ENCODE assay signal across 35 cellular contexts in genomic region chr17:28978016-28978415, GRCh38. TPM values are rescaled to one million over a fixed set of nuclear protein-coding genes. Genes with fewer than 3 reads are reported as not detected.
"Had no signal": no experiment of that assay in that cellular context is flagged by ENCODE, and none has a peak within 500 bp of the region (broad histone marks: within the 10 kb centered on the region; RNA-seq: fewer than 3 reads in every experiment).

No MANE protein-coding gene starts in this region.

- H3K9me3 Mint-ChIP-seq: activated CD4-positive, alpha-beta memory T cell treated with anti-CD3 and anti-CD28 coated beads for 36 hours; activated CD4-positive, alpha-beta T cell treated with anti-CD3 and anti-CD28 coated beads, Interleukin-2, amount 10 ng/mL, durations not matched to agents 24 days and 14 days; activated naive CD4-positive, alpha-beta T cell treated with anti-CD3 and anti-CD28 coated beads, Interleukin-2, amount 10 ng/mL, durations not matched to agents 7 days and 5 days; activated naive CD8-positive, alpha-beta T cell treated with anti-CD3 and anti-CD28 coated beads, Interleukin-2, amount 10 ng/mL, durations not matched to agents 7 days and 5 days; activated T-helper 1 cell treated with anti-CD3 and anti-CD28 coated beads, Interleukin-12 subunit alpha, Interleukin-12 subunit beta, Interleukin-2, Interleukin-4 antibody, amounts not matched to agents 30 ng/mL and 10 ng/mL and 1 ng/mL, durations not matched to agents 14 hours and 24 hours and 36 hours; memory B cell; nephron; stimulated activated naive CD8-positive, alpha-beta T cell treated with anti-CD3 and anti-CD28 coated beads, Interleukin-15, amount 100 ng/mL, for 72 hours; type B pancreatic cell had no signal

- H3K27me3 Mint-ChIP-seq: activated CD4-positive, alpha-beta memory T cell treated with anti-CD3 and anti-CD28 coated beads for 36 hours; activated CD4-positive, alpha-beta T cell treated with anti-CD3 and anti-CD28 coated beads, Interleukin-2, amount 10 ng/mL, durations not matched to agents 24 days and 14 days; activated naive CD8-positive, alpha-beta T cell treated with anti-CD3 and anti-CD28 coated beads, Interleukin-2, amount 10 ng/mL, durations not matched to agents 7 days and 5 days; stimulated activated naive CD8-positive, alpha-beta T cell treated with anti-CD3 and anti-CD28 coated beads, Interleukin-15, amount 100 ng/mL, for 72 hours had no signal

- H3K27ac Mint-ChIP-seq: activated CD4-positive, alpha-beta memory T cell treated with anti-CD3 and anti-CD28 coated beads for 36 hours; activated CD4-positive, alpha-beta T cell treated with anti-CD3 and anti-CD28 coated beads, Interleukin-2, amount 10 ng/mL, durations not matched to agents 24 days and 14 days; activated naive CD8-positive, alpha-beta T cell treated with anti-CD3 and anti-CD28 coated beads, Interleukin-2, amount 10 ng/mL, durations not matched to agents 7 days and 5 days; activated T-helper 1 cell treated with anti-CD3 and anti-CD28 coated beads, Interleukin-12 subunit alpha, Interleukin-12 subunit beta, Interleukin-2, Interleukin-4 antibody, amounts not matched to agents 30 ng/mL and 10 ng/mL and 1 ng/mL, durations not matched to agents 14 hours and 24 hours and 36 hours; memory B cell; nephron; progenitor cell of endocrine pancreas; type B pancreatic cell had no signal

- H3K27ac ChIP-seq: ascending aorta, brain microvascular endothelial cell, coronary artery, foreskin keratinocyte, heart left ventricle, ovary, right lobe of liver, uterus had no signal

- FAIRE-seq: endothelial cell of umbilical vein had no signal

- H3K36me3 Mint-ChIP-seq: activated CD4-positive, alpha-beta memory T cell treated with anti-CD3 and anti-CD28 coated beads for 36 hours; activated naive CD4-positive, alpha-beta T cell treated with anti-CD3 and anti-CD28 coated beads, Interleukin-2, amount 10 ng/mL, durations not matched to agents 7 days and 5 days; activated naive CD8-positive, alpha-beta T cell treated with anti-CD3 and anti-CD28 coated beads, Interleukin-2, amount 10 ng/mL, durations not matched to agents 7 days and 5 days; memory B cell; type B pancreatic cell had no signal

- ATAC-seq: foreskin keratinocyte; heart left ventricle; right lobe of liver; stimulated activated naive CD8-positive, alpha-beta T cell treated with anti-CD3 and anti-CD28 coated beads, Interleukin-15, amount 100 ng/mL, for 72 hours had no signal

- H3K36me3 ChIP-seq: ascending aorta, brain microvascular endothelial cell, heart left ventricle, ovary, right lobe of liver, uterus had no signal

- DNase-seq: activated CD4-positive, alpha-beta memory T cell treated with anti-CD3 and anti-CD28 coated beads for 36 hours; activated CD4-positive, alpha-beta T cell treated with anti-CD3 and anti-CD28 coated beads, Interleukin-2, amount 10 ng/mL, durations not matched to agents 24 days and 14 days; activated CD4-positive, CD25-positive, alpha-beta regulatory T cell treated with anti-CD3 and anti-CD28 coated beads, Interleukin-2, amount 50 U/mL, for 72 hours; activated CD8-positive, alpha-beta memory T cell treated with anti-CD3 and anti-CD28 coated beads, Interleukin-2, amount 50 U/mL, for 4 hours; activated effector memory CD4-positive, alpha-beta T cell treated with anti-CD3 and anti-CD28 coated beads, Interleukin-2, amount 50 U/mL, for 16 hours; activated naive CD4-positive, alpha-beta T cell treated with anti-CD3 and anti-CD28 coated beads, Interleukin-2, amount 10 ng/mL, durations not matched to agents 7 days and 5 days; activated naive CD8-positive, alpha-beta T cell treated with anti-CD3 and anti-CD28 coated beads, Interleukin-2, amount 10 ng/mL, durations not matched to agents 7 days and 5 days; activated T-cell treated with anti-CD3 and anti-CD28 coated beads, Interleukin-2, amount 50 U/mL, for 1 hour; brain microvascular endothelial cell; foreskin keratinocyte; heart left ventricle; hypothalamus; midbrain; ovary; right lobe of liver; stimulated activated CD4-positive, alpha-beta T cell treated with anti-CD3 and anti-CD28 coated beads, Interleukin-4, amount 100 ng/mL, for 1 hour; stimulated activated naive CD8-positive, alpha-beta T cell treated with anti-CD3 and anti-CD28 coated beads, Interleukin-15, amount 100 ng/mL, for 72 hours; substantia nigra; SW 1271; T-helper 2 cell; uterus had no signal

- H3K4me3 ChIP-seq: ascending aorta, coronary artery, heart left ventricle, ovary, right lobe of liver, uterus had no signal

- H3K4me3 Mint-ChIP-seq: activated CD4-positive, alpha-beta memory T cell treated with anti-CD3 and anti-CD28 coated beads for 36 hours; activated CD4-positive, alpha-beta T cell treated with anti-CD3 and anti-CD28 coated beads, Interleukin-2, amount 10 ng/mL, durations not matched to agents 24 days and 14 days; activated naive CD4-positive, alpha-beta T cell treated with anti-CD3 and anti-CD28 coated beads, Interleukin-2, amount 10 ng/mL, durations not matched to agents 7 days and 5 days; activated naive CD8-positive, alpha-beta T cell treated with anti-CD3 and anti-CD28 coated beads, Interleukin-2, amount 10 ng/mL, durations not matched to agents 7 days and 5 days; activated T-helper 1 cell treated with anti-CD3 and anti-CD28 coated beads, Interleukin-12 subunit alpha, Interleukin-12 subunit beta, Interleukin-2, Interleukin-4 antibody, amounts not matched to agents 30 ng/mL and 10 ng/mL and 1 ng/mL, durations not matched to agents 14 hours and 24 hours and 36 hours; memory B cell; nephron; stimulated activated naive CD8-positive, alpha-beta T cell treated with anti-CD3 and anti-CD28 coated beads, Interleukin-15, amount 100 ng/mL, for 72 hours; type B pancreatic cell had no signal

- H3K4me1 ChIP-seq: ascending aorta, foreskin keratinocyte, uterus had no signal

- H3K9me3 ChIP-seq: ascending aorta, heart left ventricle, ovary, right lobe of liver, uterus had no signal

- H3K27me3 ChIP-seq: ascending aorta, heart left ventricle, ovary, right lobe of liver, uterus had no signal

RNA-seq across cellular contexts. Expression of gene SEZ6, which starts 27.8 kb away (rescaled TPM):
- total RNA-seq: activated CD4-positive, alpha-beta memory T cell treated with anti-CD3 and anti-CD28 coated beads for 36 hours; activated CD4-positive, alpha-beta T cell treated with anti-CD3 and anti-CD28 coated beads, Interleukin-2, amount 10 ng/mL, durations not matched to agents 24 days and 14 days; activated CD8-positive, alpha-beta memory T cell treated with anti-CD3 and anti-CD28 coated beads for 36 hours; activated naive CD8-positive, alpha-beta T cell treated with anti-CD3 and anti-CD28 coated beads, Interleukin-2, amount 10 ng/mL, durations not matched to agents 7 days and 5 days; activated T-helper 1 cell treated with anti-CD3 and anti-CD28 coated beads, Interleukin-12 subunit alpha, Interleukin-12 subunit beta, Interleukin-2, Interleukin-4 antibody, amounts not matched to agents 30 ng/mL and 10 ng/mL and 1 ng/mL, durations not matched to agents 14 hours and 24 hours and 36 hours; ascending aorta; endothelial cell of umbilical vein; foreskin keratinocyte; kidney epithelial cell; lower leg skin; ovary; renal cortical epithelial cell; right lobe of liver; skeletal muscle tissue had no signal
- polyA plus RNA-seq: endothelial cell of umbilical vein, esophagus, foreskin keratinocyte, heart left ventricle, ovary had no signal
